In the genomic region with DNA sequence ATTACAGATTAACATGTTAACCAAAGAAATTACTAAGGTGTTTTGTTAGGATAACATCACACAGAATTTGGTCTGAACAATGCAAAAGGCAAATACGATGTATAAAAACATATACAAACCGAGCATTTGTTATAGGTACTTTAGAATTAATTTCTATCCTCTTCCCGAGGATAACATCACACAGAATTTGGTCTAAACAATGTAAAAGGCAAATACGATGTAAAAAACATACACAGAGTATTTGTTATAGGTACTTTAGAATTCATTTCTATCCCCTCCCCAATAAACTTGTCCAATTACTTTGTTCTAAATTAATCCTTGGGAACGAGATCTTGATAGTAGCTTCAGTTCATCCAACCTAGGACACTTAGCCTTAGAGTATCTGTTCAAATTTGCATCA, we compare ENCODE assay signal across 1 cellular context.
TF ChIP-seq lines count a peak whose summit lies in the region.

No MANE protein-coding gene starts in this region.

TF ChIP-seq in A549, 52 proteins besides CTCF, POLR2A, EP300 and RAD21 (continued from another document):
- TF ChIP-seq, protein P1, sequence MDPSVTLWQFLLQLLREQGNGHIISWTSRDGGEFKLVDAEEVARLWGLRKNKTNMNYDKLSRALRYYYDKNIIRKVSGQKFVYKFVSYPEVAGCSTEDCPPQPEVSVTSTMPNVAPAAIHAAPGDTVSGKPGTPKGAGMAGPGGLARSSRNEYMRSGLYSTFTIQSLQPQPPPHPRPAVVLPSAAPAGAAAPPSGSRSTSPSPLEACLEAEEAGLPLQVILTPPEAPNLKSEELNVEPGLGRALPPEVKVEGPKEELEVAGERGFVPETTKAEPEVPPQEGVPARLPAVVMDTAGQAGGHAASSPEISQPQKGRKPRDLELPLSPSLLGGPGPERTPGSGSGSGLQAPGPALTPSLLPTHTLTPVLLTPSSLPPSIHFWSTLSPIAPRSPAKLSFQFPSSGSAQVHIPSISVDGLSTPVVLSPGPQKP (IDR thresholded peaks at IDR 0.05; ENCODE audit: low read depth, low read length): no peak
- peak; percentile 49; the same call in 1 of the 2 replicates for TF ChIP-seq TFCP2L1 (CRISPR knock-in tag; IDR thresholded peaks at IDR 0.05)
